In the genomic region with DNA sequence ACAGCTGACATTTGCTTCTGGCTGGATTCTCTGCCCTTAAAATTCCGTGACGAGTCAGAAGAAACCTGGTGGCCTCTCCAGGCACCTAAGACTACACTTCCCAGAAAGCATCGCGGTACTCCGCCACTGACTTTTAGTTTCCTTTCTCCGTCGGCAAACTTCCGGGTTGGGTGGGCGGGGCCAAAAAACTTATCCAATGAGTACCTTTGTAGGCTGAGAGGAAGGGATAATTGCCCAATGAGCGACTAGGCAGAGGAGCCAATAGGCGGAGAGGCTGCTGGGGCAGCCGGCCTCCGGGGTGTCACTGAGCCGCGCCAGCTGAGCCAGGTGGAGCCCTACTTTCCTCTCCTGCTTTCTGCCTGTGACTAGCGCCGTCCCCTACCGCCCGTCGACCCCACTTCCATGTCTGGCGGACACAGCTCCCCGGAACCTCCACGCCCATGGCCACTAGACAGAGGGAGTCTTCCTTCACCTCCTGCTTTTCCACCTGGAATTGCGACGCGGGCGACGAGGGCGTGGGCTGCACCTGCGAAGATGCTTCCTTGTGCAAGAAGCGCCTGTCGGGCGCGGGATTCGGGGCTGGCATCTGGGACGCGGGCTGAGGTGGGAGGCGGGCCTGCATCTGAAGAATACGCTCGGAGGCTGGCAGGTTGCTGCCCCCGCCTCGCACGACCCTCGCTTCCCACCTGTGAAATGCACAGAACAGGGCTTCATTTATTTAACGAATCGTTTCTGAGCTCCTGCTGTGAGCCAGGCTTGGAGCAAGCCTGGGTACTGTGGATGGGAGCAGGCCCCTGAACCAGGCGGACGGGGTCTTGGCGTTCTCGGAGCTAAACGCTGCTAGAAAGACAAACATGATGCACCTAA, we compare ENCODE assay signal across 8 cellular contexts. TPM values are rescaled to one million over a fixed set of nuclear protein-coding genes. Genes with fewer than 3 reads are reported as not detected.
DNase-seq lines count a peak whose midpoint lies in the region; ATAC-seq, FAIRE-seq and TF ChIP-seq lines count a peak whose summit lies in the region.

No MANE protein-coding gene starts in this region.

- WGBS in pancreas, 2 donors: 1% methylated on average over 50 to 51 of the region's 51 CpGs
- 0 to 1% methylated on average over 49 to 50 of the region's 51 CpGs for WGBS in tibial nerve, 2 donors

- FAIRE-seq in pancreas (lab: Jason Lieb, UNC): no peak

- peak overlapping the region; percentile 72 for H3K4me3 ChIP-seq in GM12864 (ENCODE audit: low read depth, low read length)
- peak overlapping the region; percentile 58 for H3K4me3 ChIP-seq in cardiac muscle cell
- H3K4me3 ChIP-seq in pancreas: peak overlapping the region; percentile 47 to 76 (median 64)
- peak overlapping the region; percentile 56 to 90 (median 75) for H3K4me3 ChIP-seq in tibial nerve

- DNase-seq in GM12864 (ENCODE audit: low read depth): peak; percentile 97
- DNase-seq in NCI-H1105 treated with DMSO at 0.1 percent for 48 hours (lab: John Stamatoyannopoulos, UW): peak; percentile 96
- peak; percentile 98 for DNase-seq in SKM-1 treated with dmso at 0.1 percent for 144 hours (lab: John Stamatoyannopoulos, UW; ENCODE audit: unreplicated experiment)
- DNase-seq in activated naive CD8-positive, alpha-beta T cell treated with anti-CD3 and anti-CD28 coated beads, Interleukin-2, amount 50 U/mL, for 16 hours (ENCODE audit: low read depth, low spot score): peak; percentile 76
- peak; percentile 96 to 97 for DNase-seq in cardiac muscle cell (ENCODE audit: low read depth in 1 of 2, low spot score in 1 of 2)
- DNase-seq in pancreas: peak; percentile 86 to 94 (median 92)
- DNase-seq in tibial nerve (ENCODE audit: low spot score in 2 of 2): peak; percentile 58 to 84

- H3K36me3 ChIP-seq in cardiac muscle cell (no peaks in the 10 kb centered on the region), pancreas (no peaks in the 10 kb centered on the region), tibial nerve (no peaks in the 10 kb centered on the region)

- H3K9me3 ChIP-seq in cardiac muscle cell (ENCODE audit: low read depth) (no peaks in the 10 kb centered on the region), pancreas (no peaks in the 10 kb centered on the region), tibial nerve (no peaks in the 10 kb centered on the region)

- ATAC-seq in HG02678 (IDR thresholded peaks at IDR 0.05; ENCODE audit: unreplicated experiment): peak; percentile 99
- ATAC-seq in pancreas: peak; percentile 99

- no peaks in the 10 kb centered on the region for H3K4me1 ChIP-seq in cardiac muscle cell (ENCODE audit: low read depth)
- peaks cover 0 to 8% (median 4%) of the 10 kb centered on the region in 3 donors for H3K4me1 ChIP-seq in pancreas
- peaks cover 0 to 20% (median 10%) of the 10 kb centered on the region in 4 donors for H3K4me1 ChIP-seq in tibial nerve

- intact Hi-C loops in pancreas (cut with DNase I): no loop called here

- peak in 1 of 2 donors; percentile 65 for TF ChIP-seq EP300 in tibial nerve (IDR thresholded peaks at IDR 0.05)

- H3K27me3 ChIP-seq in cardiac muscle cell: peaks cover 5% of the 10 kb centered on the region
- no peaks in the 10 kb centered on the region for H3K27me3 ChIP-seq in pancreas
- H3K27me3 ChIP-seq in tibial nerve: no peaks in the 10 kb centered on the region

- no peak overlapping the region for H3K27ac ChIP-seq in cardiac muscle cell
- H3K27ac ChIP-seq in pancreas: peak overlapping the region; percentile 9 to 56 (median 44)
- peak overlapping the region in 3 of 4 donors; percentile 20 to 76 (median 58) for H3K27ac ChIP-seq in tibial nerve

- peak in 1 of 2 donors; percentile 64 for TF ChIP-seq POLR2A in tibial nerve (IDR thresholded peaks at IDR 0.05)

- TF ChIP-seq CTCF in GM12864 (IDR thresholded peaks at IDR 0.05; ENCODE audit: low read depth, low read length, missing control alignments) (no peak), cardiac muscle cell (IDR thresholded peaks at IDR 0.05; ENCODE audit: low read depth, low read length) (no peak), pancreas (IDR thresholded peaks at IDR 0.05) (no peak), tibial nerve (IDR thresholded peaks at IDR 0.05) (no peak)

RNA-seq across cellular contexts. Expression of a gene that starts 16.5 kb away (rescaled TPM):
- total RNA-seq in cardiac muscle cell (33.3 and 38.8 TPM in 2 replicates), pancreas (10 to 100 TPM; 15.2 to 44.5 (median 24.1) TPM), tibial nerve (10 to 100 TPM; 43.3 to 72.6 (median 56.2) TPM)
- polyA plus RNA-seq in cardiac muscle cell (40.0 and 44.5 TPM in 2 replicates), pancreas (10 to 100 TPM; 27.3 to 39.9 TPM)
